In the genomic region with DNA sequence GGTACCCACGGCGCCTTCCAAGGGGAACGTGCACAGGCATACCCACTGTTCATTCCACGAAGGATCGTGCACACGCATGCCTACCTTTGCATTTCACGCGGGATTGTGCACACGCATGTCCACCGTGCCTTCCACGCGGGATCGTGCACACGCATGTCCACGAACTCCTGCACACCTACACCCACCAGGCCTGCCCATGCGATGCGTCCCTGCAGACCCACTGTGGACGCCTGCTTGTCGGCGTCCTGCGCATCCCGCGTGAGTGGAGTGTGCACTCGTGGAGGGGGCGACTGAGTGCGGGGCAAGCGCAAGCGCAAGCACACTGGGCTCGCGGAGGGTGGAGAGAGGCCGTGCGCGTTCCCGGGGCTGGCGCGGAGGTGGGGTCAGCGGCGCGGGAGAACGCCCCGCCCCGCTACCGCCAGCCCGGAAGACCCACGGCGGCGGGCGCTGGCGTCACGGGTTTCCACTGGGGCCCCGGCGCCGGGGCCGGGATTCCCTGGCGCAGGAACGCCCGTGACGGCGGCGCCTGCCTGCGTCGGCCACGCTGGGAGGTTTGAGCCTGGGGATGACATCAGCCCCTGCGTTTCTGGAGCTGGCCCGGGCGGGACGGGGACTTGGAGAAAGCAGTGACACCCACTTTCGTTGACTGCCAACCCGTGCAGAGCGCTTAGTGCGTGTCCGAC, we compare ENCODE assay signal across 8 cellular contexts. TPM values are rescaled to one million over a fixed set of nuclear protein-coding genes. Genes with fewer than 3 reads are reported as not detected.
A peak's percentile ranks its signal among the peaks of the same experiment; 100 is the strongest.
DNase-seq lines count a peak whose midpoint lies in the region; ATAC-seq and TF ChIP-seq lines count a peak whose summit lies in the region.

No MANE protein-coding gene starts in this region.

- WGBS in liver = 15% methylated on average over 72 of the region's 72 CpGs

- H3K4me3 ChIP-seq in dorsolateral prefrontal cortex = peak overlapping the region; percentile 33 to 85 (median 68)
- H3K4me3 ChIP-seq in liver (ENCODE audit: low read depth in 1 of 3, low read length in 3 of 3) = peak overlapping the region; percentile 15 to 63 (median 52)

- H3K27me3 ChIP-seq in dorsolateral prefrontal cortex (peaks cover 0 to 3% (median 0%) of the 10 kb centered on the region in 45 donors), liver (ENCODE audit: control insufficient read depth in 4 of 4, insufficient read depth in 4 of 4, low read length in 3 of 4) (no peaks in the 10 kb centered on the region)

- H3K4me1 ChIP-seq in liver (ENCODE audit: control insufficient read depth in 4 of 4, insufficient read depth in 4 of 4, low read length in 3 of 4) = peaks cover 17 to 35% (median 24%) of the 10 kb centered on the region in 4 donors

- peak overlapping the region; percentile 26 to 48 for H3K9ac ChIP-seq in liver (ENCODE audit: low read depth in 1 of 2, low read length in 2 of 2)

- peak in 6 of 56 donors; percentile 9 to 22 (median 12) for TF ChIP-seq CTCF in dorsolateral prefrontal cortex (IDR thresholded peaks at IDR 0.05 in 54 of 56, conservative IDR thresholded peaks at IDR 0.05 in 2 of 56; ENCODE audit: low read depth in 1 of 56, partially characterized antibody in 56 of 56)
- TF ChIP-seq CTCF in liver (IDR thresholded peaks at IDR 0.05; ENCODE audit: low read depth, low read length, missing input control) = no peak

- H3K27ac ChIP-seq in dorsolateral prefrontal cortex (peak overlapping the region in 55 of 59 donors; percentile 15 to 89 (median 75)), liver (ENCODE audit: low read depth in 1 of 2, low read length in 2 of 2) (peak overlapping the region; percentile 66 to 77)

- ATAC-seq in HG02885 (IDR thresholded peaks at IDR 0.05; ENCODE audit: poor library complexity, unreplicated experiment) (no peak), HG03469 (IDR thresholded peaks at IDR 0.05; ENCODE audit: unreplicated experiment) (no peak)

- H3K9me3 ChIP-seq in liver (ENCODE audit: control insufficient read depth in 4 of 4, low read length in 3 of 4) = no peaks in the 10 kb centered on the region

- no peaks in the 10 kb centered on the region for H3K36me3 ChIP-seq in liver (ENCODE audit: control insufficient read depth in 4 of 4, insufficient read depth in 3 of 4, low read depth in 1 of 4, low read length in 3 of 4)

- no peak for TF ChIP-seq RAD21 in liver (IDR thresholded peaks at IDR 0.05)

- DNase-seq in GM03348 (ENCODE audit: low spot score) (peak; percentile 91), KG1 (lab: John Stamatoyannopoulos, UW) (peak; percentile 25), dorsolateral prefrontal cortex (peak in 8 of 10 donors; percentile 42 to 83 (median 72))
- DNase-seq in activated CD4-positive, alpha-beta T cell treated with anti-CD3 and anti-CD28 coated beads, Interleukin-2, amount 50 U/mL, for 1 hour = peak; percentile 74
- peak; percentile 60 for DNase-seq in stimulated activated CD8-positive, alpha-beta memory T cell treated with anti-CD3 and anti-CD28 coated beads, Interleukin-12 subunit alpha, Interleukin-12 subunit beta, amount 100 ng/mL, for 1 hour (ENCODE audit: low read depth)

- intact Hi-C loops in dorsolateral prefrontal cortex (cut with DNase I) = loop anchor here in 1 of 2 donors (2.0 to 5.0 kb wide), 2 partner anchors 18 to 48 kb away; a partner anchor contains a TSS

TF ChIP-seq in liver, 16 proteins besides CTCF, POLR2A, EP300 and RAD21:
- TF ChIP-seq NR2F2 (IDR thresholded peaks at IDR 0.05) = no peak
- no peak for TF ChIP-seq JUND (IDR thresholded peaks at IDR 0.05)

RNA-seq across cellular contexts. Expression of a gene that starts 18.7 kb away (rescaled TPM):
- 100 to 1,000 TPM in 25 of 120 experiments, 10 to 100 TPM in 95; 15.8 to 333 (median 47.4) TPM for total RNA-seq in dorsolateral prefrontal cortex
- 10 to 100 TPM; 11.6 to 81.3 TPM for total RNA-seq in liver
- polyA plus RNA-seq in liver = 10 to 100 TPM; 83.4 to 86.3 TPM

RNA-seq across cellular contexts. Expression of a gene that starts 37.8 kb away (rescaled TPM):
- total RNA-seq in dorsolateral prefrontal cortex (10 to 100 TPM; 13.4 to 25.1 (median 18.3) TPM), liver (10 to 100 TPM in 1 of 2 donors, 1 to 10 TPM in 1; 5.6 to 38.5 TPM)
- 1 to 10 TPM in 1 of 2 donors, under 1 TPM in 1; 0.97 to 6.2 TPM for polyA plus RNA-seq in liver

Comparison
In these comparisons a context has a peak if more than half of its experiments do, and no peak if none do; other contexts are left out.
1. DNase-seq: peak in every context shown above with its lines; median percentile 91 in GM03348; 74 in activated CD4-positive, alpha-beta T cell treated with anti-CD3 and anti-CD28 coated beads, Interleukin-2, amount 50 U/mL, for 1 hour; 72 in dorsolateral prefrontal cortex; 60 in stimulated activated CD8-positive, alpha-beta memory T cell treated with anti-CD3 and anti-CD28 coated beads, Interleukin-12 subunit alpha, Interleukin-12 subunit beta, amount 100 ng/mL, for 1 hour; 25 in KG1.